In the genomic region with DNA sequence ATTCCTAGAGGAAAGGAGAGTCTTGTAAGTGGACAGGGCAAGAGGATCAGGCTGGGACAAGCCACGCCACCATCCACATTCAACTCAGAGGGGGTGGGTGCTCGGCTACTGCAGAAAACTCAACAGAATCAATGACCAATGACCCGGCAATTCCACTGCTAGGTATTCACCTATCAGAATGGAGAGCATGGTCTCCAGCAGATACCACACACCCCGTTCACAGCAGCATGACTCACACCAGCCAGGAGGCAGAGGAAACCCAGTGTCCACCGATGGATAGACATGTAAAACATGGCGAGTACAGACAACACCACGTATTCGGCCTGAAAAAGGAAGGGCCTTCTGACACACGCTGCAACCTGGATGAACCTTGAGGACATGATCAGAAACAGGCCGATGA, we compare ENCODE assay signal across 22 cellular contexts.
A peak's percentile ranks its signal among the peaks of the same experiment; 100 is the strongest.
DNase-seq lines count a peak whose midpoint lies in the region; ATAC-seq and TF ChIP-seq lines count a peak whose summit lies in the region.
"Had no signal": no experiment of that assay in that cellular context is flagged by ENCODE, and none has a peak within 500 bp of the region (broad histone marks: within the 10 kb centered on the region; RNA-seq: fewer than 3 reads in every experiment).

No MANE protein-coding gene starts in this region.

- intact Hi-C loops in Panc1 (cut with micrococcal nuclease; ENCODE audit: unreplicated experiment) = no loop called here
- intact Hi-C loops in upper lobe of right lung (cut with DNase I) = loop anchor here (5.0 kb wide), 1 partner anchor 39 kb away; no protein-coding TSS in a partner anchor
- intact Hi-C loops in CD4-positive, alpha-beta memory T cell (cut with micrococcal nuclease) = no loop called here

- H2BK15ac ChIP-seq in mesendoderm (replicated peaks; ENCODE audit: low read depth) = no peak overlapping the region

- no peak for TF ChIP-seq CTCF in Panc1 (IDR thresholded peaks at IDR 0.05)
- TF ChIP-seq CTCF in choroid plexus epithelial cell (conservative IDR thresholded peaks at IDR 0.05; ENCODE audit: low read depth, low read length) = no peak
- no peak for TF ChIP-seq CTCF in upper lobe of right lung (IDR thresholded peaks at IDR 0.05)

- H3K27ac ChIP-seq in Panc1 (ENCODE audit: low read length) (peak overlapping the region; percentile 94), mesendoderm (ENCODE audit: low read depth, low read length) (no peak overlapping the region), upper lobe of right lung (no peak overlapping the region)
- H3K27ac ChIP-seq in CD4-positive, alpha-beta memory T cell (ENCODE audit: low read depth, low read length) = no peak overlapping the region

- no peak overlapping the region for H2BK120ac ChIP-seq in mesendoderm (ENCODE audit: low read depth, low read length)

- peak overlapping the region in 1 of 8 donors; percentile 49 for H3K4me3 Mint-ChIP-seq in CD4-positive, alpha-beta memory T cell
- H3K4me3 Mint-ChIP-seq: B cell; dendritic cell treated with granulocyte-macrophage colony-stimulating factor and Interleukin-4, amounts not matched to agents 40 ng/mL and 50 ng/mL, for 4 days; T-helper 2 cell treated with Interferon-gamma antibody and Interleukin-4, amounts not matched to agents 5 μg/mL and 100 μg/mL, for 36 hours had no signal

- H3K27ac Mint-ChIP-seq in CD4-positive, alpha-beta memory T cell = no peak overlapping the region
- H3K27ac Mint-ChIP-seq: B cell; dendritic cell treated with granulocyte-macrophage colony-stimulating factor and Interleukin-4, amounts not matched to agents 40 ng/mL and 50 ng/mL, for 4 days; T-helper 2 cell treated with Interferon-gamma antibody and Interleukin-4, amounts not matched to agents 5 μg/mL and 100 μg/mL, for 36 hours had no signal

- no TSS peak for BruUV-seq in Panc1 (replicated peaks; lab: Mats Ljungman, UMichigan)

- no peak overlapping the region for H3K4me3 ChIP-seq in Panc1 (ENCODE audit: low read depth in 2 of 2, low read length in 2 of 2)
- H3K4me3 ChIP-seq in choroid plexus epithelial cell (ENCODE audit: low read depth, low read length) = no peak overlapping the region
- no peak overlapping the region for H3K4me3 ChIP-seq in mesendoderm (ENCODE audit: low read length)
- no peak overlapping the region for H3K4me3 ChIP-seq in upper lobe of right lung
- no peak overlapping the region for H3K4me3 ChIP-seq in CD4-positive, alpha-beta memory T cell (ENCODE audit: low read length in 2 of 2)
- H3K4me3 ChIP-seq: K562, sigmoid colon had no signal

- no peak overlapping the region for H2AK5ac ChIP-seq in mesendoderm (ENCODE audit: low read length)

- H4K8ac ChIP-seq in mesendoderm (ENCODE audit: low read depth, low read length) = no peak overlapping the region

- peaks cover 89% of the 10 kb centered on the region for H3K4me1 ChIP-seq in Panc1 (ENCODE audit: control insufficient read depth, insufficient read depth, low read length)
- H3K4me1 ChIP-seq in mesendoderm (ENCODE audit: control insufficient read depth, low read depth, low read length) = no peaks in the 10 kb centered on the region
- H3K4me1 ChIP-seq in upper lobe of right lung = peaks cover 4% of the 10 kb centered on the region
- peaks cover 21% of the 10 kb centered on the region for H3K4me1 ChIP-seq in CD4-positive, alpha-beta memory T cell (ENCODE audit: insufficient read depth, low read length)

- H3K79me1 ChIP-seq in mesendoderm (ENCODE audit: low read length) = no peaks in the 10 kb centered on the region

- ATAC-seq in Panc1 = no peak
- no peak for ATAC-seq in GM19351 (IDR thresholded peaks at IDR 0.05; ENCODE audit: unreplicated experiment)
- no peak for ATAC-seq in upper lobe of right lung
- ATAC-seq in GM19455 (IDR thresholded peaks at IDR 0.05; ENCODE audit: unreplicated experiment) = no peak
- ATAC-seq: HCT116, K562, left colon had no signal

- no peak overlapping the region for H3K23ac ChIP-seq in mesendoderm (ENCODE audit: low read length)

- CTCF ChIA-PET in Panc1 (lab: Charles Lee) = no interaction called here
- CTCF ChIA-PET in CD4-positive, alpha-beta memory T cell (lab: Charles Lee; ENCODE audit: partially characterized antibody) = no interaction called here

- no peak overlapping the region for H4K5ac ChIP-seq in mesendoderm (ENCODE audit: low read length)

- H3K56ac ChIP-seq in mesendoderm (ENCODE audit: low read length) = no peak overlapping the region

- H3K4ac ChIP-seq in mesendoderm (ENCODE audit: low read depth, low read length) = no peak overlapping the region

- peaks cover 3% of the 10 kb centered on the region for H3K36me3 ChIP-seq in Panc1 (ENCODE audit: control insufficient read depth, insufficient read depth, low read length)
- H3K36me3 ChIP-seq in mesendoderm (ENCODE audit: control insufficient read depth, insufficient read depth, low read length) = peaks cover 4% of the 10 kb centered on the region
- peaks cover 41% of the 10 kb centered on the region for H3K36me3 ChIP-seq in upper lobe of right lung
- H3K36me3 ChIP-seq in CD4-positive, alpha-beta memory T cell (ENCODE audit: insufficient read depth, low read length) = no peaks in the 10 kb centered on the region

- peaks cover 13 to 26% (median 21%) of the 10 kb centered on the region in 4 donors for H3K4me1 Mint-ChIP-seq in CD4-positive, alpha-beta memory T cell

- POLR2A ChIA-PET in Panc1 (lab: Charles Lee) = no interaction called here
- POLR2A ChIA-PET in CD4-positive, alpha-beta memory T cell (lab: Charles Lee; ENCODE audit: partially characterized antibody) = no interaction called here

- H3K27me3 Mint-ChIP-seq in CD4-positive, alpha-beta memory T cell = no peaks in the 10 kb centered on the region
- H3K27me3 Mint-ChIP-seq: B cell had no signal

- peak; percentile 77 for DNase-seq in ELR (ENCODE audit: low read depth)
- DNase-seq in Panc1 (ENCODE audit: low read depth, low spot score) = no peak
- DNase-seq in choroid plexus epithelial cell (ENCODE audit: low read depth) = peak; percentile 93
- peak; percentile 28 for DNase-seq in mesendoderm
- DNase-seq in upper lobe of right lung = no peak
- DNase-seq in CD4-positive, alpha-beta memory T cell = no peak
- DNase-seq: activated CD4-positive, alpha-beta T cell treated with anti-CD3 and anti-CD28 coated beads for 1 hour; activated effector memory CD4-positive, alpha-beta T cell treated with anti-CD3 and anti-CD28 coated beads, Interleukin-2, amount 50 U/mL, for 16 hours; erythroblast; left colon; NCI-H1092 treated with DMSO at 0.1 percent for 48 hours; NCI-H2171; NCI-H82; sigmoid colon; stimulated activated CD4-positive, alpha-beta T cell treated with anti-CD3 and anti-CD28 coated beads, Interleukin-4, amount 100 ng/mL, for 1 hour had no signal

- H3K79me2 ChIP-seq in mesendoderm (ENCODE audit: control insufficient read depth, insufficient read depth, low read length) = no peaks in the 10 kb centered on the region

- no CpG with 5 or more reads among the region's 10 CpGs for WGBS in mesendoderm (ENCODE audit: extremely low coverage, insufficient coverage, low lambda C conversion rate)

- H3K36me3 Mint-ChIP-seq in CD4-positive, alpha-beta memory T cell = peaks cover 25 to 42% of the 10 kb centered on the region in 2 donors

- no peak overlapping the region for H3K4me2 ChIP-seq in mesendoderm (ENCODE audit: low read length)

- H3K9me3 Mint-ChIP-seq in CD4-positive, alpha-beta memory T cell = no peaks in the 10 kb centered on the region
- H3K9me3 Mint-ChIP-seq: dendritic cell treated with granulocyte-macrophage colony-stimulating factor and Interleukin-4, amounts not matched to agents 40 ng/mL and 50 ng/mL, for 4 days; T-helper 2 cell treated with Interferon-gamma antibody and Interleukin-4, amounts not matched to agents 5 μg/mL and 100 μg/mL, for 36 hours had no signal

- no peak overlapping the region for H3K18ac ChIP-seq in mesendoderm (ENCODE audit: low read length)

- H3K9ac ChIP-seq in mesendoderm (ENCODE audit: low read length) = no peak overlapping the region

- no peaks in the 10 kb centered on the region for H3K9me3 ChIP-seq in Panc1 (ENCODE audit: control insufficient read depth, insufficient read depth, low read depth, low read length)
- no peaks in the 10 kb centered on the region for H3K9me3 ChIP-seq in upper lobe of right lung
- no peaks in the 10 kb centered on the region for H3K9me3 ChIP-seq in CD4-positive, alpha-beta memory T cell (ENCODE audit: control insufficient read depth in 1 of 2, low read length in 2 of 2)
- H3K9me3 ChIP-seq: sigmoid colon had no signal

- H3K27me3 ChIP-seq in Panc1 (ENCODE audit: control insufficient read depth, insufficient read depth, low read length) = no peaks in the 10 kb centered on the region
- H3K27me3 ChIP-seq in mesendoderm (ENCODE audit: insufficient read depth, low read length, poor library complexity) = no peaks in the 10 kb centered on the region
- no peaks in the 10 kb centered on the region for H3K27me3 ChIP-seq in upper lobe of right lung
- no peaks in the 10 kb centered on the region for H3K27me3 ChIP-seq in CD4-positive, alpha-beta memory T cell (ENCODE audit: insufficient read depth, low read length)
- H3K27me3 ChIP-seq: sigmoid colon had no signal

- H2BK5ac ChIP-seq in mesendoderm (ENCODE audit: low read length) = no peak overlapping the region

- in situ Hi-C loops in Panc1 (cut with HindIII; ENCODE audit: low pct_unique_long_range_greater_than_20kb, low sequenced_read_pairs) = no loop called here

Comparison
In these comparisons a context has a peak if more than half of its experiments do, and no peak if none do; other contexts are left out.
1. DNase-seq: peak in ELR (single experiment), choroid plexus epithelial cell (single experiment) and mesendoderm (single experiment); none in Panc1 (single experiment), upper lobe of right lung (single experiment) and CD4-positive, alpha-beta memory T cell (0 of 5).